In genomic region chr10:66455304-66455703, GRCh38 we compare ENCODE assay signal across 15 cellular contexts.
A peak's percentile ranks its signal among the peaks of the same experiment; 100 is the strongest.
DNase-seq lines count a peak whose midpoint lies in the region; ATAC-seq and TF ChIP-seq lines count a peak whose summit lies in the region.
"Had no signal": no experiment of that assay in that cellular context is flagged by ENCODE, and none has a peak within 500 bp of the region (broad histone marks: within the 10 kb centered on the region; RNA-seq: fewer than 3 reads in every experiment).

No MANE protein-coding gene starts in this region.

- H3K27ac ChIP-seq in 22Rv1 (no peak overlapping the region), OCI-LY1 (ENCODE audit: low read depth, low read length, poor library complexity, severe bottlenecking) (no peak overlapping the region)
- H3K27ac ChIP-seq: body of pancreas, right lobe of liver had no signal

- no peaks in the 10 kb centered on the region for H3K4me1 ChIP-seq in OCI-LY1 (ENCODE audit: insufficient read depth, low read length, severe bottlenecking)
- H3K4me1 ChIP-seq: body of pancreas, right lobe of liver had no signal

- H3K9me3 ChIP-seq in OCI-LY1 (ENCODE audit: low read length), result no peaks in the 10 kb centered on the region
- H3K9me3 ChIP-seq: body of pancreas, right lobe of liver had no signal

- H3K36me3 ChIP-seq in OCI-LY1 (ENCODE audit: insufficient read depth, low read length), result no peaks in the 10 kb centered on the region
- H3K36me3 ChIP-seq: right lobe of liver had no signal

- no peaks in the 10 kb centered on the region for H3F3A ChIP-seq in OCI-LY1 (ENCODE audit: insufficient read depth, low read length)

- H2AFZ ChIP-seq in OCI-LY1 (ENCODE audit: low read length), result no peak overlapping the region

- no peaks in the 10 kb centered on the region for H3K9me2 ChIP-seq in OCI-LY1 (ENCODE audit: low read depth, low read length)

- ATAC-seq in HG02759 (IDR thresholded peaks at IDR 0.05; ENCODE audit: unreplicated experiment) (no peak), GM21717 (IDR thresholded peaks at IDR 0.05; ENCODE audit: unreplicated experiment) (no peak)
- ATAC-seq: body of pancreas had no signal

- no peak overlapping the region for H3K4me2 ChIP-seq in OCI-LY1 (ENCODE audit: low read length)

- H3K27me3 ChIP-seq in OCI-LY1 (ENCODE audit: insufficient read depth, low read length), result no peaks in the 10 kb centered on the region
- H3K27me3 ChIP-seq: body of pancreas, right lobe of liver had no signal

- no peaks in the 10 kb centered on the region for H3K79me2 ChIP-seq in OCI-LY1 (ENCODE audit: insufficient read depth, low read length)

- no peaks in the 10 kb centered on the region for H4K20me1 ChIP-seq in OCI-LY1 (ENCODE audit: insufficient read depth, low read length)

- no peak overlapping the region for H3K9ac ChIP-seq in OCI-LY1 (ENCODE audit: low read length)

- DNase-seq in cardiac fibroblast (ENCODE audit: low read depth in 2 of 2), result peak in 1 of 2 donors; percentile 22
- DNase-seq in NCI-H510A (lab: John Stamatoyannopoulos, UW), result no peak
- no peak for DNase-seq in NCI-H2107 treated with DMSO at 0.1 percent for 48 hours (lab: John Stamatoyannopoulos, UW; ENCODE audit: unreplicated experiment)
- DNase-seq: activated naive CD4-positive, alpha-beta T cell treated with anti-CD3 and anti-CD28 coated beads for 36 hours; body of pancreas; H9; occipital lobe; right lobe of liver; Right ventricle myocardium superior; stimulated activated CD4-positive, alpha-beta T cell treated with anti-CD3 and anti-CD28 coated beads, Interleukin-1b, Interleukin-23, amount 100 ng/mL, for 48 hours had no signal

- H3K4me3 ChIP-seq in OCI-LY1 (ENCODE audit: low read depth, low read length, poor library complexity, severe bottlenecking), result no peak overlapping the region
- H3K4me3 ChIP-seq in cardiac fibroblast (replicated peaks in 1 of 2; ENCODE audit: low read depth in 2 of 2, low read length in 2 of 2), result no peak overlapping the region
- H3K4me3 ChIP-seq: body of pancreas, right lobe of liver had no signal

- TF ChIP-seq CTCF in 22Rv1 (IDR thresholded peaks at IDR 0.05) (peak; percentile 58), GM12872 (IDR thresholded peaks at IDR 0.05; ENCODE audit: insufficient read depth, low read depth, low read length) (0 out of 3 replicates have a peak, but pooled peaks have one; percentile 9), OCI-LY1 (IDR thresholded peaks at IDR 0.05; ENCODE audit: low read length) (peak; percentile 16; the same call in 1 of the 2 replicates), cardiac fibroblast (IDR thresholded peaks at IDR 0.05; ENCODE audit: low read depth, low read length) (peak; percentile 9)
